1 cellular context compared by ENCODE assay signal in genomic region chr1:207644852-207645631, GRCh38.
A peak's percentile ranks its signal among the peaks of the same experiment; 100 is the strongest.
TF ChIP-seq lines count a peak whose summit lies in the region.

TSS of gene CR1L (plus strand) at chr1:207645133. CDS start at chr1:207645234, 101 bp downstream.

TF ChIP-seq in K562, 482 proteins besides CTCF, POLR2A, EP300 and RAD21 (continued from another document and continues in another):
- TF ChIP-seq FOXP1 (CRISPR knock-in tag; IDR thresholded peaks at IDR 0.05) (peak; percentile 77; the same call in 1 of the 2 replicates), HBP1 (CRISPR knock-in tag; IDR thresholded peaks at IDR 0.05) (peak; percentile 49; the same call in 1 of the 2 replicates), TCF7L2 (IDR thresholded peaks at IDR 0.05; ENCODE audit: low read depth, low read length) (no peak), CBFA2T2 (conservative IDR thresholded peaks at IDR 0.05) (peak; percentile 57), ARID4B (CRISPR knock-in tag; IDR thresholded peaks at IDR 0.05) (peak; percentile 96), GABPB1 (CRISPR knock-in tag; IDR thresholded peaks at IDR 0.05) (peak; percentile 76), BRCA1 (IDR thresholded peaks at IDR 0.05) (no peak), BRCA1 (CRISPR knock-in tag; IDR thresholded peaks at IDR 0.05) (no peak), VEZF1 (CRISPR knock-in tag; IDR thresholded peaks at IDR 0.05) (peak; percentile 26; the same call in 1 of the 2 replicates), HNRNPL (IDR thresholded peaks at IDR 0.05; ENCODE audit: low read depth, low read length) (no peak), CUX1 (CRISPR knock-in tag; IDR thresholded peaks at IDR 0.05) (no peak), ZHX1 (conservative IDR thresholded peaks at IDR 0.05; ENCODE audit: low read length) (no peak), GTF2A2 (tag; IDR thresholded peaks at IDR 0.05) (0 out of 2 replicates have a peak, but pooled peaks have one; percentile 26), PPARD (CRISPR knock-in tag; IDR thresholded peaks at IDR 0.05) (no peak), BRF2 (IDR thresholded peaks at IDR 0.05; ENCODE audit: borderline replicate concordance, insufficient read depth, insufficient read length) (no peak), HNRNPH1 (optimal IDR thresholded peaks at IDR 0.05; ENCODE audit: low read depth, low read length) (no peak), ZBTB11 (CRISPR knock-in tag; IDR thresholded peaks at IDR 0.05) (no peak), E2F5 (CRISPR knock-in tag; IDR thresholded peaks at IDR 0.05) (no peak), SPI1 (IDR thresholded peaks at IDR 0.05; ENCODE audit: borderline replicate concordance, low read depth, low read length) (peak; percentile 66; the same call in 1 of the 2 replicates), SOX6 (IDR thresholded peaks at IDR 0.05) (no peak), PYGO2 (tag; IDR thresholded peaks at IDR 0.05) (no peak), SUPT5H (IDR thresholded peaks at IDR 0.05) (peak; percentile 82), PRDM10 (IDR thresholded peaks at IDR 0.05; ENCODE audit: partially characterized antibody) (peak; percentile 42), SMARCA5 (IDR thresholded peaks at IDR 0.05) (0 out of 2 replicates have a peak, but pooled peaks have one; percentile 64), PREB (CRISPR knock-in tag; IDR thresholded peaks at IDR 0.05) (0 out of 2 replicates have a peak, but pooled peaks have one; percentile 91)
